Comparison of ENCODE assay signal across 17 cellular contexts in the genomic region with DNA sequence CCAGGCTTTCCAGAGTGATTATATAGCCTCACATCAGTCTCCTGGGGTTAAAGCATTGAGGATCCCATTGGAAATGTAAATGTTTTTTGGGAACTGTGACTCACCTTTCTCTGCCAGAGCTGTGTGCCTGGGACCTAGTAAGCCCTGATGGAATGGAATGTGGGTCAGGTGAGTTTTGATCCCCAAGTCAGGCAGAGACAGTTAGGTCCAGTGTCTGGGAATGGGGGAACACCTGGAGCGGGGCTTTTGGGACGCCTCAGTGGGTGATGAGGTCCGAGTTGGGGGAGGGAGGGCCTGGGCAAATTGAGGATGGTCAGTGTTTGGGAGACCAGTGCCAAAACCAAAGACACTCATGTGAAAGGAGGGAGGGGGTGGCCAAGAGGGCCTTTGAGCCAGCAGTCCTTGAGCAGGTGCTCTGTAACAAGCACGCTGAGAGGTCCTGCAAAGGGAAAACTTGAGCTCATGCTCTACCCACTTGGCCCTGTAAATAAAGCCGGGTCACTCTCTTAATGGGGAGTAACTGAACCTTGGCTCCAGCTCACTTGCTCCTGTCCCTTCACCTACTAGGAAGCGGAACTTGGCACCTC.
DNase-seq lines count a peak whose midpoint lies in the region; ATAC-seq and TF ChIP-seq lines count a peak whose summit lies in the region.
"Had no signal": no experiment of that assay in that cellular context is flagged by ENCODE, and none has a peak within 500 bp of the region (broad histone marks: within the 10 kb centered on the region; RNA-seq: fewer than 3 reads in every experiment).

No MANE protein-coding gene starts in this region.

- H3K9me3 ChIP-seq in H9 (ENCODE audit: control insufficient read depth, low read depth, low read length), result no peaks in the 10 kb centered on the region
- H3K9me3 ChIP-seq in iPS-15b (ENCODE audit: control insufficient read depth, insufficient read depth, low read length), result no peaks in the 10 kb centered on the region
- no peaks in the 10 kb centered on the region for H3K9me3 ChIP-seq in neuronal stem cell (replicated peaks in 1 of 2; ENCODE audit: control insufficient read depth in 2 of 2, insufficient read depth in 1 of 2, low read depth in 1 of 2, low read length in 2 of 2)
- H3K9me3 ChIP-seq: psoas muscle, suprapubic skin had no signal

- no peak overlapping the region for H2BK120ac ChIP-seq in H9 (ENCODE audit: low read depth, low read length, poor library complexity, severe bottlenecking)
- no peak overlapping the region for H2BK120ac ChIP-seq in neuronal stem cell (ENCODE audit: low read depth, low read length)

- H3K79me2 ChIP-seq in H9 (ENCODE audit: insufficient read depth, low read length), result peaks cover 7% of the 10 kb centered on the region

- H3K4me1 ChIP-seq in H9 (ENCODE audit: insufficient read depth, low read length) (peaks cover 42% of the 10 kb centered on the region), iPS-15b (ENCODE audit: control insufficient read depth, insufficient read depth, low read length) (peaks cover 56% of the 10 kb centered on the region), neuronal stem cell (ENCODE audit: control insufficient read depth in 2 of 2, insufficient read depth in 1 of 2, low read depth in 1 of 2, low read length in 2 of 2) (peaks cover 0 to 3% of the 10 kb centered on the region in 2 donors)

- H2BK12ac ChIP-seq in H9 (ENCODE audit: insufficient read length, low read depth, low read length) (no peak overlapping the region), neuronal stem cell (ENCODE audit: low read length) (no peak overlapping the region)

- ATAC-seq in left ventricle myocardium superior (no peak), GM19324 (IDR thresholded peaks at IDR 0.05; ENCODE audit: low FRiP score, unreplicated experiment) (no peak), GM18861 (IDR thresholded peaks at IDR 0.05; ENCODE audit: unreplicated experiment) (no peak)
- ATAC-seq: activated T-cell treated with anti-CD3 and anti-CD28 coated beads, Interleukin-2, amount 50 U/mL, for 4 hours; stimulated activated effector memory CD8-positive, alpha-beta T cell treated with anti-CD3 and anti-CD28 coated beads, Interleukin-12 subunit alpha, Interleukin-12 subunit beta, amount 100 ng/mL, for 72 hours had no signal

- peak overlapping the region; percentile 52 for H3K18ac ChIP-seq in H9 (ENCODE audit: insufficient read length, low read depth, low read length)
- H3K18ac ChIP-seq in neuronal stem cell (ENCODE audit: low read length), result peak overlapping the region; percentile 5

- H3K36me3 ChIP-seq in iPS-15b (ENCODE audit: control insufficient read depth, insufficient read depth, low read length) (no peaks in the 10 kb centered on the region), neuronal stem cell (replicated peaks in 1 of 2; ENCODE audit: control insufficient read depth in 2 of 2, insufficient read depth in 2 of 2, low read length in 2 of 2) (no peaks in the 10 kb centered on the region)
- H3K36me3 ChIP-seq: suprapubic skin had no signal

- H4K91ac ChIP-seq in H9 (ENCODE audit: insufficient read length, low read depth, low read length), result no peak overlapping the region
- no peak overlapping the region for H4K91ac ChIP-seq in neuronal stem cell (ENCODE audit: low read depth, low read length, poor library complexity)

- H2AK5ac ChIP-seq in H9 (ENCODE audit: insufficient read length, low read length) (no peak overlapping the region), neuronal stem cell (ENCODE audit: low read depth, low read length) (no peak overlapping the region)

- peak overlapping the region; percentile 6 for H4K5ac ChIP-seq in H9 (ENCODE audit: insufficient read length, low read depth, low read length)

- H3K56ac ChIP-seq in H9 (ENCODE audit: insufficient read length, low read depth, low read length), result no peak overlapping the region

- H3K23me2 ChIP-seq in H9 (ENCODE audit: insufficient read length, low read depth, low read length, poor library complexity, severe bottlenecking), result peaks cover 2% of the 10 kb centered on the region

- H3K79me1 ChIP-seq in H9 (ENCODE audit: insufficient read depth, low read depth, low read length, poor library complexity, severe bottlenecking) (peaks cover 5% of the 10 kb centered on the region), neuronal stem cell (ENCODE audit: low read depth, low read length) (no peaks in the 10 kb centered on the region)

- H2BK15ac ChIP-seq in H9 (ENCODE audit: low read depth, low read length) (no peak overlapping the region), neuronal stem cell (ENCODE audit: low read length) (no peak overlapping the region)

- H4K20me1 ChIP-seq in H9 (ENCODE audit: control insufficient read depth, insufficient read depth, insufficient read length), result no peaks in the 10 kb centered on the region

- no peak overlapping the region for H2BK20ac ChIP-seq in H9 (ENCODE audit: low read depth, low read length, poor library complexity, severe bottlenecking)

- H4K8ac ChIP-seq in H9 (replicated peaks; ENCODE audit: insufficient read length, low read depth, low read length) (no peak overlapping the region), neuronal stem cell (ENCODE audit: low read depth, low read length) (no peak overlapping the region)

- WGBS in H9 (ENCODE audit: extremely low coverage, insufficient read length, low lambda C conversion rate), result no CpG with 5 or more reads among the region's 6 CpGs
- no CpG with 5 or more reads among the region's 6 CpGs for WGBS in neuronal stem cell (ENCODE audit: extremely low coverage in 2 of 2, insufficient read length in 2 of 2, insufficient replicate concordance in 1 of 2), 2 donors

- H3K4me3 ChIP-seq in iPS-15b (ENCODE audit: low read depth, low read length) (peak overlapping the region; percentile 24), neuronal stem cell (ENCODE audit: low read length in 2 of 2) (no peak overlapping the region)
- H3K4me3 ChIP-seq: psoas muscle, skin epidermis, suprapubic skin had no signal

- peak overlapping the region; percentile 98 to 100 (median 98) for H3K27ac Mint-ChIP-seq in H9
- H3K27ac Mint-ChIP-seq: stimulated activated effector memory CD8-positive, alpha-beta T cell treated with anti-CD3 and anti-CD28 coated beads, Interleukin-12 subunit alpha, Interleukin-12 subunit beta, amount 100 ng/mL, for 72 hours had no signal

- TF ChIP-seq CTCF in H9 (conservative IDR thresholded peaks at IDR 0.05), result no peak

- H3K27me3 ChIP-seq in H9 (ENCODE audit: insufficient read depth, low read length) (no peaks in the 10 kb centered on the region), iPS-15b (ENCODE audit: control insufficient read depth, insufficient read depth, low read length) (no peaks in the 10 kb centered on the region), neuronal stem cell (ENCODE audit: control insufficient read depth in 3 of 3, insufficient read depth in 3 of 3, low read depth in 1 of 3, low read length in 3 of 3) (no peaks in the 10 kb centered on the region)
- H3K27me3 ChIP-seq: suprapubic skin had no signal

- H3K36me3 Mint-ChIP-seq in H9 (ENCODE audit: insufficient read depth in 1 of 3, low read depth in 3 of 3), result peaks cover 11 to 25% (median 12%) of the 10 kb centered on the region in 3 experiments; a peak in 6 of 7 replicates
- H3K36me3 Mint-ChIP-seq: stimulated activated effector memory CD8-positive, alpha-beta T cell treated with anti-CD3 and anti-CD28 coated beads, Interleukin-12 subunit alpha, Interleukin-12 subunit beta, amount 100 ng/mL, for 72 hours had no signal

- DNase-seq in H9, result peak; percentile 82
- DNase-seq in NCI-H2196 (lab: John Stamatoyannopoulos, UW; ENCODE audit: unreplicated experiment), result peak; percentile 68
- DNase-seq in neuronal stem cell (ENCODE audit: low spot score), result no peak
- no peak for DNase-seq in left ventricle myocardium superior
- DNase-seq: activated CD4-positive, alpha-beta T cell treated with anti-CD3 and anti-CD28 coated beads for 1 hour; activated naive CD4-positive, alpha-beta T cell treated with Interleukin-2 at 50 U/mL for 16 hours; activated T-cell treated with anti-CD3 and anti-CD28 coated beads, Interleukin-2, amount 50 U/mL, for 4 hours; GOT3; psoas muscle; Right ventricle myocardium superior; stimulated activated CD4-positive, alpha-beta T cell treated with anti-CD3 and anti-CD28 coated beads, Interleukin-1b, Interleukin-23, amount 100 ng/mL, for 48 hours had no signal

- H3T11ph ChIP-seq in H9 (ENCODE audit: low read length), result no peak overlapping the region

- peak overlapping the region; percentile 46 for H3K4me2 ChIP-seq in H9 (ENCODE audit: insufficient read depth, insufficient read length, low read length)
- no peak overlapping the region for H3K4me2 ChIP-seq in neuronal stem cell (ENCODE audit: insufficient read depth, low read length, poor library complexity, severe bottlenecking)

- peak overlapping the region; percentile 44 to 72 for H3K4me3 Mint-ChIP-seq in H9
- H3K4me3 Mint-ChIP-seq: activated T-cell treated with anti-CD3 and anti-CD28 coated beads, Interleukin-2, amount 50 U/mL, for 4 hours; stimulated activated effector memory CD8-positive, alpha-beta T cell treated with anti-CD3 and anti-CD28 coated beads, Interleukin-12 subunit alpha, Interleukin-12 subunit beta, amount 100 ng/mL, for 72 hours had no signal

- intact Hi-C loops in left ventricle myocardium superior (cut with micrococcal nuclease), result no loop called here

- H3K9ac ChIP-seq in H9 (ENCODE audit: extremely low read depth, insufficient read length, low read length) (peak overlapping the region; percentile 29), iPS-15b (ENCODE audit: low read depth, low read length) (peak overlapping the region; percentile 38), neuronal stem cell (ENCODE audit: low read depth, low read length, poor library complexity) (no peak overlapping the region)

- H3K23ac ChIP-seq in H9 (ENCODE audit: insufficient read length, low read depth, low read length), result no peak overlapping the region
- no peak overlapping the region for H3K23ac ChIP-seq in neuronal stem cell (ENCODE audit: low read depth, low read length, poor library complexity)

- no peaks in the 10 kb centered on the region for H3K27me3 Mint-ChIP-seq in H9 (ENCODE audit: low read depth)

- H3K14ac ChIP-seq in H9 (ENCODE audit: insufficient read depth, low read length) (peak overlapping the region; percentile 50), neuronal stem cell (ENCODE audit: low read length) (no peak overlapping the region)

- H2BK5ac ChIP-seq in H9 (ENCODE audit: insufficient read length, low read length) (peak overlapping the region; percentile 58), neuronal stem cell (ENCODE audit: low read length) (no peak overlapping the region)

- H2AFZ ChIP-seq in H9 (ENCODE audit: low read length), result no peak overlapping the region
- no peak overlapping the region for H2AFZ ChIP-seq in neuronal stem cell (ENCODE audit: low read length)

- peak overlapping the region; percentile 98 for H3K27ac ChIP-seq in H9 (ENCODE audit: insufficient read length, low read depth, low read length)
- no peak overlapping the region for H3K27ac ChIP-seq in neuronal stem cell (replicated peaks; ENCODE audit: low read length)
- H3K27ac ChIP-seq: psoas muscle, suprapubic skin had no signal

- peaks cover 83 to 86% of the 10 kb centered on the region in 2 experiments for H3K4me1 Mint-ChIP-seq in H9
- H3K4me1 Mint-ChIP-seq: stimulated activated effector memory CD8-positive, alpha-beta T cell treated with anti-CD3 and anti-CD28 coated beads, Interleukin-12 subunit alpha, Interleukin-12 subunit beta, amount 100 ng/mL, for 72 hours had no signal

- H3K9me3 Mint-ChIP-seq in H9, result no peaks in the 10 kb centered on the region
- H3K9me3 Mint-ChIP-seq: activated T-cell treated with anti-CD3 and anti-CD28 coated beads, Interleukin-2, amount 50 U/mL, for 4 hours; stimulated activated effector memory CD8-positive, alpha-beta T cell treated with anti-CD3 and anti-CD28 coated beads, Interleukin-12 subunit alpha, Interleukin-12 subunit beta, amount 100 ng/mL, for 72 hours had no signal

- H3K4ac ChIP-seq in H9 (ENCODE audit: low read depth, low read length), result no peak overlapping the region; the same call in 1 of the 2 replicates
- no peak overlapping the region for H3K4ac ChIP-seq in neuronal stem cell (ENCODE audit: low read length)

Comparison
In these comparisons a context has a peak if more than half of its experiments do, and no peak if none do; other contexts are left out.
1. DNase-seq: peak in H9 (single experiment) and NCI-H2196 (single experiment); none in neuronal stem cell (single experiment) and left ventricle myocardium superior (single experiment).